ENCODE assay signal across 8 cellular contexts in genomic region chr4:165874799-165875371, GRCh38. TPM values are rescaled to one million over a fixed set of nuclear protein-coding genes. Genes with fewer than 3 reads are reported as not detected.
DNase-seq lines count a peak whose midpoint lies in the region; ATAC-seq lines count a peak whose summit lies in the region.

No MANE protein-coding gene starts in this region.

- H3K36me3 ChIP-seq in esophagus (ENCODE audit: control insufficient read depth in 2 of 2, insufficient read depth in 2 of 2, low read length in 1 of 2) (no peaks in the 10 kb centered on the region), muscle layer of colon (ENCODE audit: insufficient read depth, low read length) (no peaks in the 10 kb centered on the region)

- intact Hi-C loops in Right ventricle myocardium inferior (cut with DNase I), result loop anchor here (10.0 kb wide), 1 partner anchor 250 kb away; no protein-coding TSS in a partner anchor
- intact Hi-C loops in cardiac septum (cut with DNase I), result no loop called here

- DNase-seq in Right ventricle myocardium inferior (ENCODE audit: missing footprints) (no peak), cardiac septum (ENCODE audit: low spot score) (no peak), globus pallidus (ENCODE audit: low spot score) (no peak), T-helper 1 cell (no peak)
- DNase-seq in activated CD4-positive, alpha-beta T cell treated with anti-CD3 and anti-CD28 coated beads, Interleukin-2, amount 50 U/mL, for 4 hours, result no peak
- DNase-seq in activated CD4-positive, CD25-positive, alpha-beta regulatory T cell (lab: John Stamatoyannopoulos, UW), result no peak

- H3K9me3 ChIP-seq in esophagus (ENCODE audit: control insufficient read depth in 2 of 2, insufficient read depth in 1 of 2, low read depth in 1 of 2, low read length in 1 of 2), result no peaks in the 10 kb centered on the region
- no peaks in the 10 kb centered on the region for H3K9me3 ChIP-seq in muscle layer of colon (ENCODE audit: low read length)

- WGBS in esophagus, 2 donors, result 6 to 12% methylated on average over 37 of the region's 37 CpGs

- H3K4me1 ChIP-seq in esophagus (ENCODE audit: control insufficient read depth in 2 of 2, insufficient read depth in 2 of 2, low read length in 1 of 2) (peaks cover 8% of the 10 kb centered on the region in 2 donors), muscle layer of colon (ENCODE audit: insufficient read depth, low read length) (peaks cover 13% of the 10 kb centered on the region)

- H3K27ac ChIP-seq in esophagus (ENCODE audit: low read depth in 2 of 2, low read length in 1 of 2) (no peak overlapping the region), muscle layer of colon (ENCODE audit: low read depth, low read length) (peak overlapping the region; percentile 50)

- H3K27me3 ChIP-seq in esophagus (ENCODE audit: control insufficient read depth in 1 of 2, insufficient read depth in 2 of 2, low read length in 2 of 2) (no peaks in the 10 kb centered on the region), muscle layer of colon (ENCODE audit: control insufficient read depth in 1 of 2, insufficient read depth in 2 of 2, low read length in 2 of 2) (no peaks in the 10 kb centered on the region)

- peak overlapping the region; percentile 12 to 59 for H3K4me3 ChIP-seq in esophagus (ENCODE audit: low read depth in 1 of 2, low read length in 2 of 2)
- H3K4me3 ChIP-seq in muscle layer of colon (ENCODE audit: low read depth in 1 of 2, low read length in 2 of 2), result peak overlapping the region; percentile 72 to 80

- no peak overlapping the region for H3K9ac ChIP-seq in muscle layer of colon (ENCODE audit: low read length)

- ATAC-seq in Right ventricle myocardium inferior, result peak; percentile 28

RNA-seq across cellular contexts. Expression of gene TLL1, which starts 1.8 kb away (rescaled TPM):
- total RNA-seq in Right ventricle myocardium inferior, result 0.54 TPM
- 0.67 TPM for total RNA-seq in cardiac septum
- under 1 TPM; 0.35 to 0.41 TPM for polyA plus RNA-seq in esophagus
